14 cellular contexts compared by ENCODE assay signal in the genomic region with DNA sequence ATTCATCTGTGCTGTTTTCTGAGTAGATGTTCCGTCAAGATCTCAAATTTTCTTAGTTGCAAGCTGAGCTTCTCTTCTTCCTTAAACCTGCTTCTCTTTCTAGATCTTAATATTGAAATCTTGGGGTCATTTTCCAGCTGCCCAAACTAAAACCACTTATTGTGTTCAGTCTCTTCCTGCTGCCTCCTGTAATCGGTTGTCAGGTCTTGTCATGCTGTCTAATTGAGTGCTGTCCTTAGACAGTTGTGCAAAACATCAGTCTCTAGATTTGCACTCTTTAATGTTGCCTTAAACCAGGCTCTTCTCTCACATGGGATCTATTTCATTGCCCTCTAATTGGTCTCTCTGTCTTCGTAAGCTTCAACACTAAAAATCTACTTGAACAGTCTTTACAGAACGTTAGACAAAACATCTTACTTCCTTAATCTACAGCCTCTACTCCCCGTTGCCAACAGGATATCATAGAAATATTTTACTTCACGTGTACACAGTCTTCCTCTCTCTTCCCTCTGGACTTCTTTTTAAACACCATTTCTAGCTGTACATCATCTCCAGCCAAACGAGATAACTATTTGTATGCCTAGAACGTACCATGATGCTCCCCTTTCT. TPM values are rescaled to one million over a fixed set of nuclear protein-coding genes. Genes with fewer than 3 reads are reported as not detected.
A peak's percentile ranks its signal among the peaks of the same experiment; 100 is the strongest.
DNase-seq lines count a peak whose midpoint lies in the region; ATAC-seq and TF ChIP-seq lines count a peak whose summit lies in the region.
"Had no signal": no experiment of that assay in that cellular context is flagged by ENCODE, and none has a peak within 500 bp of the region (broad histone marks: within the 10 kb centered on the region; RNA-seq: fewer than 3 reads in every experiment).

No MANE protein-coding gene starts in this region.

- H3K36me3 Mint-ChIP-seq in MCF 10A (ENCODE audit: insufficient read depth, unreplicated experiment) = peaks cover 7% of the 10 kb centered on the region
- peaks cover 1% of the 10 kb centered on the region for H3K36me3 Mint-ChIP-seq in IgD-negative memory B cell
- H3K36me3 Mint-ChIP-seq in central memory CD8-positive, alpha-beta T cell (ENCODE audit: insufficient read depth) = peaks cover 1% of the 10 kb centered on the region

- TF ChIP-seq CTCF in MCF 10A (IDR thresholded peaks at IDR 0.05; ENCODE audit: unreplicated experiment) (no peak), breast epithelium (IDR thresholded peaks at IDR 0.05) (no peak), upper lobe of right lung (IDR thresholded peaks at IDR 0.05) (no peak)

- H3K4me1 Mint-ChIP-seq in MCF 10A (ENCODE audit: insufficient read depth, unreplicated experiment) (peaks cover 42% of the 10 kb centered on the region), IgD-negative memory B cell (peaks cover 26 to 45% (median 33%) of the 10 kb centered on the region in 3 donors)
- H3K4me1 Mint-ChIP-seq in central memory CD8-positive, alpha-beta T cell = peaks cover 48% of the 10 kb centered on the region

- ATAC-seq in central memory CD8-positive, alpha-beta T cell (replicated peaks; ENCODE audit: extremely low read depth, poor library complexity, severe bottlenecking) = no peak
- peak; percentile 37 for ATAC-seq in upper lobe of right lung

- intact Hi-C loops in MCF 10A (cut with micrococcal nuclease) = no loop called here
- intact Hi-C loops in breast epithelium (cut with DNase I; ENCODE audit: low total_unique reads) = loop anchor here (2.0 kb wide), 1 partner anchor 42 kb away; no protein-coding TSS in a partner anchor
- intact Hi-C loops in upper lobe of right lung (cut with DNase I) = no loop called here

- CTCF ChIA-PET in MCF 10A (lab: Yijun Ruan, JAX) = interaction anchor here (0.6 to 0.7 kb wide), 2 partner anchors 8 to 126 kb away, joined by 3 to 4 read pairs; no protein-coding TSS in a partner anchor

- H3K4me1 ChIP-seq in breast epithelium (peaks cover 0 to 20% of the 10 kb centered on the region in 2 donors), upper lobe of right lung (peaks cover 37% of the 10 kb centered on the region)

- H3K36me3 ChIP-seq in breast epithelium (no peaks in the 10 kb centered on the region), upper lobe of right lung (no peaks in the 10 kb centered on the region)
- H3K36me3 ChIP-seq: esophagus squamous epithelium had no signal

- H3K27ac Mint-ChIP-seq in MCF 10A (ENCODE audit: low read depth, unreplicated experiment) (peak overlapping the region; percentile 0), IgD-negative memory B cell (peak overlapping the region in 1 of 3 donors; percentile 36)
- H3K27ac Mint-ChIP-seq in central memory CD8-positive, alpha-beta T cell (ENCODE audit: low read depth) = peak overlapping the region; percentile 20

- H3K27me3 ChIP-seq in breast epithelium (no peaks in the 10 kb centered on the region), upper lobe of right lung (no peaks in the 10 kb centered on the region)
- H3K27me3 ChIP-seq: esophagus squamous epithelium had no signal

- no peak for DNase-seq in MCF 10A (ENCODE audit: unreplicated experiment)
- DNase-seq in breast epithelium (ENCODE audit: low spot score in 2 of 2) = no peak
- no peak for DNase-seq in central memory CD8-positive, alpha-beta T cell (ENCODE audit: low spot score in 2 of 2)
- DNase-seq in upper lobe of right lung = no peak
- DNase-seq in NCI-H345 (lab: John Stamatoyannopoulos, UW) = no peak
- no peak for DNase-seq in foreskin melanocyte
- no peak for DNase-seq in UCSD-AML1 (lab: John Stamatoyannopoulos, UW; ENCODE audit: unreplicated experiment)
- DNase-seq: activated CD8-positive, alpha-beta memory T cell treated with anti-CD3 and anti-CD28 coated beads, Interleukin-2, amount 50 U/mL, for 4 hours; esophagus squamous epithelium; hippocampal formation; NCI-H1092; trophoblast cell had no signal

- no TSS peak for BruUV-seq in MCF 10A (replicated peaks; lab: Mats Ljungman, UMichigan)

- H3K27me3 Mint-ChIP-seq in MCF 10A (ENCODE audit: insufficient read depth, unreplicated experiment) (no peaks in the 10 kb centered on the region), IgD-negative memory B cell (no peaks in the 10 kb centered on the region)
- no peaks in the 10 kb centered on the region for H3K27me3 Mint-ChIP-seq in central memory CD8-positive, alpha-beta T cell

- H3K27ac ChIP-seq in breast epithelium (peak overlapping the region in 1 of 2 donors; percentile 51), upper lobe of right lung (no peak overlapping the region)
- H3K27ac ChIP-seq: RWPE1 had no signal

- no peak overlapping the region for H3K4me3 Mint-ChIP-seq in MCF 10A (ENCODE audit: unreplicated experiment)
- peak overlapping the region in 3 of 4 donors; percentile 2 to 84 (median 56) for H3K4me3 Mint-ChIP-seq in IgD-negative memory B cell
- no peak overlapping the region for H3K4me3 Mint-ChIP-seq in central memory CD8-positive, alpha-beta T cell

- H3K4me3 ChIP-seq in breast epithelium (no peak overlapping the region), upper lobe of right lung (no peak overlapping the region)
- H3K4me3 ChIP-seq: esophagus squamous epithelium had no signal

- no peak for TF ChIP-seq POLR2A in breast epithelium (IDR thresholded peaks at IDR 0.05)

- H3K9me3 ChIP-seq in breast epithelium (no peaks in the 10 kb centered on the region), upper lobe of right lung (no peaks in the 10 kb centered on the region)
- H3K9me3 ChIP-seq: esophagus squamous epithelium had no signal

- H3K9me3 Mint-ChIP-seq in MCF 10A (ENCODE audit: unreplicated experiment) (no peaks in the 10 kb centered on the region), IgD-negative memory B cell (no peaks in the 10 kb centered on the region)
- H3K9me3 Mint-ChIP-seq in central memory CD8-positive, alpha-beta T cell = no peaks in the 10 kb centered on the region

- POLR2A ChIA-PET in MCF 10A (lab: Yijun Ruan, JAX) = interaction anchor here (3.7 kb wide), 1 partner anchor 33 kb away, joined by 27 read pairs; no protein-coding TSS in a partner anchor

RNA-seq across cellular contexts. Expression of a gene that starts 34.9 kb away (rescaled TPM):
- total RNA-seq in MCF 10A (2022) = 37.4 and 62.5 TPM in 2 replicates
- 100 to 1,000 TPM in 1 of 3 donors, 10 to 100 TPM in 2; 28.8 to 104 (median 79.6) TPM for total RNA-seq in breast epithelium
- polyA plus RNA-seq in IgD-negative memory B cell = 6.5 TPM
- 41.9 TPM for total RNA-seq in upper lobe of right lung

Comparison
In these comparisons a context has a peak if more than half of its experiments do, and no peak if none do; other contexts are left out.
1. H3K4me3 Mint-ChIP-seq: peak in IgD-negative memory B cell (3 of 4); none in MCF 10A (single experiment) and central memory CD8-positive, alpha-beta T cell (single experiment).